In genomic region chr6:7312616-7313504, GRCh38 we compare ENCODE assay signal across 1 cellular context.
TF ChIP-seq lines count a peak whose summit lies in the region.

SSR1 (minus strand) TSS chr6:7313199; CDS start chr6:7313120, 79 bp downstream.

TF ChIP-seq in HEK293, 187 proteins besides CTCF, POLR2A, EP300 and RAD21 (continued from another document and continues in another):
- TF ChIP-seq ZNF518A (tag by site-specific recombination; conservative IDR thresholded peaks at IDR 0.05; ENCODE audit: low read depth) (peak; percentile 73), ZFP69B (tag by site-specific recombination; IDR thresholded peaks at IDR 0.05) (0 out of 2 replicates have a peak, but pooled peaks have one; percentile 8), ZBTB21 (tag by site-specific recombination; IDR thresholded peaks at IDR 0.05) (no peak), ZNF354C (tag by site-specific recombination; IDR thresholded peaks at IDR 0.05; ENCODE audit: borderline replicate concordance, low read depth) (no peak), PRDM6 (tag by site-specific recombination; IDR thresholded peaks at IDR 0.05) (0 out of 2 replicates have a peak, but pooled peaks have one; percentile 16), ZNF292 (tag by site-specific recombination; IDR thresholded peaks at IDR 0.05; ENCODE audit: borderline replicate concordance, low read depth) (no peak), OSR2 (tag by site-specific recombination; IDR thresholded peaks at IDR 0.05) (peak; percentile 92), ZNF274 (IDR thresholded peaks at IDR 0.05; ENCODE audit: low read length) (no peak), ZNF274 (tag by site-specific recombination; IDR thresholded peaks at IDR 0.05; ENCODE audit: borderline replicate concordance) (no peak), ZNF510 (tag by site-specific recombination; IDR thresholded peaks at IDR 0.05; ENCODE audit: insufficient replicate concordance) (no peak), ZNF664 (tag by site-specific recombination; IDR thresholded peaks at IDR 0.05) (no peak), ZNF23 (tag by site-specific recombination; IDR thresholded peaks at IDR 0.05; ENCODE audit: borderline replicate concordance) (no peak), ZSCAN23 (tag by site-specific recombination; IDR thresholded peaks at IDR 0.05) (no peak), ZNF324 (tag by site-specific recombination; IDR thresholded peaks at IDR 0.05) (peak; percentile 42; the same call in 1 of the 2 replicates), ZNF202 (tag by site-specific recombination; IDR thresholded peaks at IDR 0.05; ENCODE audit: borderline replicate concordance) (no peak), ZNF114 (tag by site-specific recombination; IDR thresholded peaks at IDR 0.05) (no peak), ZBTB8A (tag by site-specific recombination; IDR thresholded peaks at IDR 0.05) (peak; percentile 47; the same call in 1 of the 2 replicates), ZNF660 (tag by site-specific recombination; IDR thresholded peaks at IDR 0.05) (peak; percentile 36; the same call in 1 of the 2 replicates), ZFHX2 (tag by site-specific recombination; conservative IDR thresholded peaks at IDR 0.05) (no peak), ZNF239 (tag by site-specific recombination; IDR thresholded peaks at IDR 0.05) (no peak), SCRT2 (tag by site-specific recombination; IDR thresholded peaks at IDR 0.05) (no peak), ZNF266 (tag by site-specific recombination; IDR thresholded peaks at IDR 0.05; ENCODE audit: low read depth) (no peak), ZNF221 (tag by site-specific recombination; IDR thresholded peaks at IDR 0.05; ENCODE audit: borderline replicate concordance) (no peak), MYNN (tag by site-specific recombination; IDR thresholded peaks at IDR 0.05; ENCODE audit: borderline replicate concordance) (no peak), SP3 (tag by site-specific recombination; IDR thresholded peaks at IDR 0.05) (peak; percentile 90), ZNF398 (tag by site-specific recombination; IDR thresholded peaks at IDR 0.05) (no peak), YY2 (tag by site-specific recombination; IDR thresholded peaks at IDR 0.05) (peak; percentile 69), ZNF394 (tag by site-specific recombination; IDR thresholded peaks at IDR 0.05; ENCODE audit: borderline replicate concordance) (peak; percentile 30; the same call in 1 of the 2 replicates), RBAK (tag by site-specific recombination; IDR thresholded peaks at IDR 0.05) (no peak), ZFP3 (tag by site-specific recombination; IDR thresholded peaks at IDR 0.05; ENCODE audit: low read depth) (no peak), TRIM28 (IDR thresholded peaks at IDR 0.05; ENCODE audit: borderline replicate concordance, low read length) (no peak), IKZF3 (tag by site-specific recombination; IDR thresholded peaks at IDR 0.05) (no peak), ZNF747 (tag by site-specific recombination; IDR thresholded peaks at IDR 0.05) (no peak), ZNF792 (tag by site-specific recombination; IDR thresholded peaks at IDR 0.05) (no peak), ZNF548 (tag by site-specific recombination; IDR thresholded peaks at IDR 0.05) (no peak)
- TF ChIP-seq, protein P1, sequence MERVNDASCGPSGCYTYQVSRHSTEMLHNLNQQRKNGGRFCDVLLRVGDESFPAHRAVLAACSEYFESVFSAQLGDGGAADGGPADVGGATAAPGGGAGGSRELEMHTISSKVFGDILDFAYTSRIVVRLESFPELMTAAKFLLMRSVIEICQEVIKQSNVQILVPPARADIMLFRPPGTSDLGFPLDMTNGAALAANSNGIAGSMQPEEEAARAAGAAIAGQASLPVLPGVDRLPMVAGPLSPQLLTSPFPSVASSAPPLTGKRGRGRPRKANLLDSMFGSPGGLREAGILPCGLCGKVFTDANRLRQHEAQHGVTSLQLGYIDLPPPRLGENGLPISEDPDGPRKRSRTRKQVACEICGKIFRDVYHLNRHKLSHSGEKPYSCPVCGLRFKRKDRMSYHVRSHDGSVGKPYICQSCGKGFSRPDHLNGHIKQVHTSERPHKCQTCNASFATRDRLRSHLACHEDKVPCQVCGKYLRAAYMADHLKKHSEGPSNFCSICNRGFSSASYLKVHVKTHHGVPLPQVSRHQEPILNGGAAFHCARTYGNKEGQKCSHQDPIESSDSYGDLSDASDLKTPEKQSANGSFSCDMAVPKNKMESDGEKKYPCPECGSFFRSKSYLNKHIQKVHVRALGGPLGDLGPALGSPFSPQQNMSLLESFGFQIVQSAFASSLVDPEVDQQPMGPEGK (tag by site-specific recombination; IDR thresholded peaks at IDR 0.05): peak; percentile 53; the same call in 1 of the 2 replicates
- TF ChIP-seq, protein P2, sequence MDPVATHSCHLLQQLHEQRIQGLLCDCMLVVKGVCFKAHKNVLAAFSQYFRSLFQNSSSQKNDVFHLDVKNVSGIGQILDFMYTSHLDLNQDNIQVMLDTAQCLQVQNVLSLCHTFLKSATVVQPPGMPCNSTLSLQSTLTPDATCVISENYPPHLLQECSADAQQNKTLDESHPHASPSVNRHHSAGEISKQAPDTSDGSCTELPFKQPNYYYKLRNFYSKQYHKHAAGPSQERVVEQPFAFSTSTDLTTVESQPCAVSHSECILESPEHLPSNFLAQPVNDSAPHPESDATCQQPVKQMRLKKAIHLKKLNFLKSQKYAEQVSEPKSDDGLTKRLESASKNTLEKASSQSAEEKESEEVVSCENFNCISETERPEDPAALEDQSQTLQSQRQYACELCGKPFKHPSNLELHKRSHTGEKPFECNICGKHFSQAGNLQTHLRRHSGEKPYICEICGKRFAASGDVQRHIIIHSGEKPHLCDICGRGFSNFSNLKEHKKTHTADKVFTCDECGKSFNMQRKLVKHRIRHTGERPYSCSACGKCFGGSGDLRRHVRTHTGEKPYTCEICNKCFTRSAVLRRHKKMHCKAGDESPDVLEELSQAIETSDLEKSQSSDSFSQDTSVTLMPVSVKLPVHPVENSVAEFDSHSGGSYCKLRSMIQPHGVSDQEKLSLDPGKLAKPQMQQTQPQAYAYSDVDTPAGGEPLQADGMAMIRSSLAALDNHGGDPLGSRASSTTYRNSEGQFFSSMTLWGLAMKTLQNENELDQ (tag by site-specific recombination; IDR thresholded peaks at IDR 0.05; ENCODE audit: low read depth): no peak
- TF ChIP-seq, protein P3, sequence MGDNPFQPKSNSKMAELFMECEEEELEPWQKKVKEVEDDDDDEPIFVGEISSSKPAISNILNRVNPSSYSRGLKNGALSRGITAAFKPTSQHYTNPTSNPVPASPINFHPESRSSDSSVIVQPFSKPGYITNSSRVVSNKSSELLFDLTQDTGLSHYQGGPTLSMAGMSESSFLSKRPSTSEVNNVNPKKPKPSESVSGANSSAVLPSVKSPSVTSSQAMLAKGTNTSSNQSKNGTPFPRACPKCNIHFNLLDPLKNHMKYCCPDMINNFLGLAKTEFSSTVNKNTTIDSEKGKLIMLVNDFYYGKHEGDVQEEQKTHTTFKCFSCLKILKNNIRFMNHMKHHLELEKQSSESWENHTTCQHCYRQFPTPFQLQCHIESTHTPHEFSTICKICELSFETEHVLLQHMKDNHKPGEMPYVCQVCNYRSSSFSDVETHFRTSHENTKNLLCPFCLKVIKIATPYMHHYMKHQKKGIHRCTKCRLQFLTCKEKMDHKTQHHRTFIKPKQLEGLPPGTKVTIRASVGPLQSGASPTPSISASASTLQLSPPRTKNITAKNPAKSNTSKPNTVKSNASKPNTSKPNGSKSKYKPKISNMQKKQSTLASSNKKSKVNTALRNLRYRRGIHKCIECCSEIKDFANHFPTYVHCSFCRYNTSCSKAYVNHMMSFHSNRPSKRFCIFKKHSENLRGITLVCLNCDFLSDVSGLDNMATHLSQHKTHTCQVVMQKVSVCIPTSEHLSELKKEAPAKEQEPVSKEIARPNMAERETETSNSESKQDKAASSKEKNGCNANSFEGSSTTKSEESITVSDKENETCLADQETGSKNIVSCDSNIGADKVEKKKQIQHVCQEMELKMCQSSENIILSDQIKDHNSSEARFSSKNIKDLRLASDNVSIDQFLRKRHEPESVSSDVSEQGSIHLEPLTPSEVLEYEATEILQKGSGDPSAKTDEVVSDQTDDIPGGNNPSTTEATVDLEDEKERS (tag by site-specific recombination; IDR thresholded peaks at IDR 0.05): no peak
- TF ChIP-seq, protein P4, sequence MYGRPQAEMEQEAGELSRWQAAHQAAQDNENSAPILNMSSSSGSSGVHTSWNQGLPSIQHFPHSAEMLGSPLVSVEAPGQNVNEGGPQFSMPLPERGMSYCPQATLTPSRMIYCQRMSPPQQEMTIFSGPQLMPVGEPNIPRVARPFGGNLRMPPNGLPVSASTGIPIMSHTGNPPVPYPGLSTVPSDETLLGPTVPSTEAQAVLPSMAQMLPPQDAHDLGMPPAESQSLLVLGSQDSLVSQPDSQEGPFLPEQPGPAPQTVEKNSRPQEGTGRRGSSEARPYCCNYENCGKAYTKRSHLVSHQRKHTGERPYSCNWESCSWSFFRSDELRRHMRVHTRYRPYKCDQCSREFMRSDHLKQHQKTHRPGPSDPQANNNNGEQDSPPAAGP (tag by site-specific recombination; IDR thresholded peaks at IDR 0.05): no peak; the same call in 1 of the 2 replicates
- TF ChIP-seq, protein P5, sequence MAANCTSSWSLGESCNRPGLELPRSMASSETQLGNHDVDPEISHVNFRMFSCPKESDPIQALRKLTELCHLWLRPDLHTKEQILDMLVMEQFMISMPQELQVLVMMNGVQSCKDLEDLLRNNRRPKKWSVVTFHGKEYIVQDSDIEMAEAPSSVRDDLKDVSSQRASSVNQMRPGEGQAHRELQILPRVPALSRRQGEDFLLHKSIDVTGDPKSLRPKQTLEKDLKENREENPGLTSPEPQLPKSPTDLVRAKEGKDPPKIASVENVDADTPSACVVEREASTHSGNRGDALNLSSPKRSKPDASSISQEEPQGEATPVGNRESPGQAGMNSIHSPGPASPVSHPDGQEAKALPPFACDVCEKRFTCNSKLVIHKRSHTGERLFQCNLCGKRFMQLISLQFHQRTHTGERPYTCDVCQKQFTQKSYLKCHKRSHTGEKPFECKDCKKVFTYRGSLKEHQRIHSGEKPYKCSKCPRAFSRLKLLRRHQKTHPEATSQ (tag by site-specific recombination; IDR thresholded peaks at IDR 0.05): 0 out of 2 replicates have a peak, but pooled peaks have one; percentile 33
- TF ChIP-seq, protein P6, sequence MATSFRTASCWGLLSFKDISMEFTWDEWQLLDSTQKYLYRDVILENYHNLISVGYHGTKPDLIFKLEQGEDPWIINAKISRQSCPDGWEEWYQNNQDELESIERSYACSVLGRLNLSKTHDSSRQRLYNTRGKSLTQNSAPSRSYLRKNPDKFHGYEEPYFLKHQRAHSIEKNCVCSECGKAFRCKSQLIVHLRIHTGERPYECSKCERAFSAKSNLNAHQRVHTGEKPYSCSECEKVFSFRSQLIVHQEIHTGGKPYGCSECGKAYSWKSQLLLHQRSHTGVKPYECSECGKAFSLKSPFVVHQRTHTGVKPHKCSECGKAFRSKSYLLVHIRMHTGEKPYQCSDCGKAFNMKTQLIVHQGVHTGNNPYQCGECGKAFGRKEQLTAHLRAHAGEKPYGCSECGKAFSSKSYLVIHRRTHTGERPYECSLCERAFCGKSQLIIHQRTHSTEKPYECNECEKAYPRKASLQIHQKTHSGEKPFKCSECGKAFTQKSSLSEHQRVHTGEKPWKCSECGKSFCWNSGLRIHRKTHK (tag by site-specific recombination; IDR thresholded peaks at IDR 0.05): no peak
